In the genomic region with DNA sequence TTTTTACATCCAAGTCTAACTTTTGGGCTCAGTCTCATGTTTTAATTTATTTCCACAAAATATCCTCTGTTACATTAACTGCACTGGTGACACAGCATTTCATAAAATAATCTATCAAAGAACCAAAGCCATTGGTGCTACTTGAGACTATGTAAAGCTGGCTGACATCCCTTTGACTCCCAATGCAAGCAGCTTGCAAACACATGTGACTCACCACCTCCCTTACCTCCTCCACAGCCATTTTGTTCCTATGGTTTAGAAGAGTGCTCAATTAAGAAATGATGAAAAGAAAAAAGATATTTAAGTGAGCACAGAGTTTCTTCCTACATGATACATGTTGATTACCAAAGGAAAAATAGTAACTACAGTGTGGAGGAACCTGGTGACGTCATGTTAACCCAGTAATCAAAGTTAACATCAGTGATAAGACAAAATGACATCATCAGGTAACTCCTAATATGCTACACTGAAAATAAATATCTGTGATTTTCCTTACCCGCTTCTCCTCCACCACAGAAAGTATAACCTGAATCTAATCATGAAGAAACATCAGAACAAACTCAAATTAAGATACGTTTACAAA, we compare ENCODE assay signal across 2 cellular contexts.
TF ChIP-seq lines count a peak whose summit lies in the region.

No MANE protein-coding gene starts in this region.

TF ChIP-seq in HEK293, 187 proteins besides CTCF, POLR2A, EP300 and RAD21:
- TF ChIP-seq ATF2 (tag by site-specific recombination; IDR thresholded peaks at IDR 0.05; ENCODE audit: low read depth): peak; percentile 93
- TF ChIP-seq ZNF488 (tag by site-specific recombination; IDR thresholded peaks at IDR 0.05): no peak
- no peak for TF ChIP-seq TSHZ1 (tag by site-specific recombination; IDR thresholded peaks at IDR 0.05; ENCODE audit: borderline replicate concordance)
- TF ChIP-seq OVOL3 (tag by site-specific recombination; IDR thresholded peaks at IDR 0.05): no peak
- TF ChIP-seq SETDB1 (IDR thresholded peaks at IDR 0.05; ENCODE audit: insufficient read length, low read length): peak; percentile 18
- TF ChIP-seq ZBTB21 (tag by site-specific recombination; IDR thresholded peaks at IDR 0.05): 0 out of 2 replicates have a peak, but pooled peaks have one; percentile 33
- peak; percentile 76 for TF ChIP-seq ZNF629 (tag by site-specific recombination; IDR thresholded peaks at IDR 0.05)

TF ChIP-seq in H1, 55 proteins besides CTCF, POLR2A, EP300 and RAD21:
- TF ChIP-seq SIRT6 (IDR thresholded peaks at IDR 0.05; ENCODE audit: low read length): no peak
- TF ChIP-seq RBBP5 (IDR thresholded peaks at IDR 0.05; ENCODE audit: borderline replicate concordance, low read depth, low read length): no peak
- TF ChIP-seq, protein P1, sequence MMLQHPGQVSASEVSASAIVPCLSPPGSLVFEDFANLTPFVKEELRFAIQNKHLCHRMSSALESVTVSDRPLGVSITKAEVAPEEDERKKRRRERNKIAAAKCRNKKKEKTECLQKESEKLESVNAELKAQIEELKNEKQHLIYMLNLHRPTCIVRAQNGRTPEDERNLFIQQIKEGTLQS (IDR thresholded peaks at IDR 0.05; ENCODE audit: insufficient read depth, low read depth, low read length): no peak
- TF ChIP-seq PHF8 (conservative IDR thresholded peaks at IDR 0.05; ENCODE audit: low read depth, low read length): no peak
- TF ChIP-seq SP2 (IDR thresholded peaks at IDR 0.05; ENCODE audit: low read length): no peak
- no peak for TF ChIP-seq TAF7 (optimal IDR thresholded peaks at IDR 0.05; ENCODE audit: borderline replicate concordance, low read depth, low read length)
- TF ChIP-seq EZH2 (IDR thresholded peaks at IDR 0.05; ENCODE audit: low read depth, low read length, severe bottlenecking): no peak
- TF ChIP-seq TAF1 (IDR thresholded peaks at IDR 0.05; ENCODE audit: low read depth, low read length): no peak
- TF ChIP-seq, protein P2, sequence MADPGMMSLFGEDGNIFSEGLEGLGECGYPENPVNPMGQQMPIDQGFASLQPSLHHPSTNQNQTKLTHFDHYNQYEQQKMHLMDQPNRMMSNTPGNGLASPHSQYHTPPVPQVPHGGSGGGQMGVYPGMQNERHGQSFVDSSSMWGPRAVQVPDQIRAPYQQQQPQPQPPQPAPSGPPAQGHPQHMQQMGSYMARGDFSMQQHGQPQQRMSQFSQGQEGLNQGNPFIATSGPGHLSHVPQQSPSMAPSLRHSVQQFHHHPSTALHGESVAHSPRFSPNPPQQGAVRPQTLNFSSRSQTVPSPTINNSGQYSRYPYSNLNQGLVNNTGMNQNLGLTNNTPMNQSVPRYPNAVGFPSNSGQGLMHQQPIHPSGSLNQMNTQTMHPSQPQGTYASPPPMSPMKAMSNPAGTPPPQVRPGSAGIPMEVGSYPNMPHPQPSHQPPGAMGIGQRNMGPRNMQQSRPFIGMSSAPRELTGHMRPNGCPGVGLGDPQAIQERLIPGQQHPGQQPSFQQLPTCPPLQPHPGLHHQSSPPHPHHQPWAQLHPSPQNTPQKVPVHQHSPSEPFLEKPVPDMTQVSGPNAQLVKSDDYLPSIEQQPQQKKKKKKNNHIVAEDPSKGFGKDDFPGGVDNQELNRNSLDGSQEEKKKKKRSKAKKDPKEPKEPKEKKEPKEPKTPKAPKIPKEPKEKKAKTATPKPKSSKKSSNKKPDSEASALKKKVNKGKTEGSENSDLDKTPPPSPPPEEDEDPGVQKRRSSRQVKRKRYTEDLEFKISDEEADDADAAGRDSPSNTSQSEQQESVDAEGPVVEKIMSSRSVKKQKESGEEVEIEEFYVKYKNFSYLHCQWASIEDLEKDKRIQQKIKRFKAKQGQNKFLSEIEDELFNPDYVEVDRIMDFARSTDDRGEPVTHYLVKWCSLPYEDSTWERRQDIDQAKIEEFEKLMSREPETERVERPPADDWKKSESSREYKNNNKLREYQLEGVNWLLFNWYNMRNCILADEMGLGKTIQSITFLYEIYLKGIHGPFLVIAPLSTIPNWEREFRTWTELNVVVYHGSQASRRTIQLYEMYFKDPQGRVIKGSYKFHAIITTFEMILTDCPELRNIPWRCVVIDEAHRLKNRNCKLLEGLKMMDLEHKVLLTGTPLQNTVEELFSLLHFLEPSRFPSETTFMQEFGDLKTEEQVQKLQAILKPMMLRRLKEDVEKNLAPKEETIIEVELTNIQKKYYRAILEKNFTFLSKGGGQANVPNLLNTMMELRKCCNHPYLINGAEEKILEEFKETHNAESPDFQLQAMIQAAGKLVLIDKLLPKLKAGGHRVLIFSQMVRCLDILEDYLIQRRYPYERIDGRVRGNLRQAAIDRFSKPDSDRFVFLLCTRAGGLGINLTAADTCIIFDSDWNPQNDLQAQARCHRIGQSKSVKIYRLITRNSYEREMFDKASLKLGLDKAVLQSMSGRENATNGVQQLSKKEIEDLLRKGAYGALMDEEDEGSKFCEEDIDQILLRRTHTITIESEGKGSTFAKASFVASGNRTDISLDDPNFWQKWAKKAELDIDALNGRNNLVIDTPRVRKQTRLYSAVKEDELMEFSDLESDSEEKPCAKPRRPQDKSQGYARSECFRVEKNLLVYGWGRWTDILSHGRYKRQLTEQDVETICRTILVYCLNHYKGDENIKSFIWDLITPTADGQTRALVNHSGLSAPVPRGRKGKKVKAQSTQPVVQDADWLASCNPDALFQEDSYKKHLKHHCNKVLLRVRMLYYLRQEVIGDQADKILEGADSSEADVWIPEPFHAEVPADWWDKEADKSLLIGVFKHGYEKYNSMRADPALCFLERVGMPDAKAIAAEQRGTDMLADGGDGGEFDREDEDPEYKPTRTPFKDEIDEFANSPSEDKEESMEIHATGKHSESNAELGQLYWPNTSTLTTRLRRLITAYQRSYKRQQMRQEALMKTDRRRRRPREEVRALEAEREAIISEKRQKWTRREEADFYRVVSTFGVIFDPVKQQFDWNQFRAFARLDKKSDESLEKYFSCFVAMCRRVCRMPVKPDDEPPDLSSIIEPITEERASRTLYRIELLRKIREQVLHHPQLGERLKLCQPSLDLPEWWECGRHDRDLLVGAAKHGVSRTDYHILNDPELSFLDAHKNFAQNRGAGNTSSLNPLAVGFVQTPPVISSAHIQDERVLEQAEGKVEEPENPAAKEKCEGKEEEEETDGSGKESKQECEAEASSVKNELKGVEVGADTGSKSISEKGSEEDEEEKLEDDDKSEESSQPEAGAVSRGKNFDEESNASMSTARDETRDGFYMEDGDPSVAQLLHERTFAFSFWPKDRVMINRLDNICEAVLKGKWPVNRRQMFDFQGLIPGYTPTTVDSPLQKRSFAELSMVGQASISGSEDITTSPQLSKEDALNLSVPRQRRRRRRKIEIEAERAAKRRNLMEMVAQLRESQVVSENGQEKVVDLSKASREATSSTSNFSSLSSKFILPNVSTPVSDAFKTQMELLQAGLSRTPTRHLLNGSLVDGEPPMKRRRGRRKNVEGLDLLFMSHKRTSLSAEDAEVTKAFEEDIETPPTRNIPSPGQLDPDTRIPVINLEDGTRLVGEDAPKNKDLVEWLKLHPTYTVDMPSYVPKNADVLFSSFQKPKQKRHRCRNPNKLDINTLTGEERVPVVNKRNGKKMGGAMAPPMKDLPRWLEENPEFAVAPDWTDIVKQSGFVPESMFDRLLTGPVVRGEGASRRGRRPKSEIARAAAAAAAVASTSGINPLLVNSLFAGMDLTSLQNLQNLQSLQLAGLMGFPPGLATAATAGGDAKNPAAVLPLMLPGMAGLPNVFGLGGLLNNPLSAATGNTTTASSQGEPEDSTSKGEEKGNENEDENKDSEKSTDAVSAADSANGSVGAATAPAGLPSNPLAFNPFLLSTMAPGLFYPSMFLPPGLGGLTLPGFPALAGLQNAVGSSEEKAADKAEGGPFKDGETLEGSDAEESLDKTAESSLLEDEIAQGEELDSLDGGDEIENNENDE (IDR thresholded peaks at IDR 0.05; ENCODE audit: insufficient replicate concordance, low read length): no peak
- no peak for TF ChIP-seq SIN3A (conservative IDR thresholded peaks at IDR 0.05 in 1 of 2, IDR thresholded peaks at IDR 0.05 in 1 of 2; ENCODE audit: low read depth in 1 of 2, low read length in 2 of 2)
- no peak for TF ChIP-seq TBP (IDR thresholded peaks at IDR 0.05; ENCODE audit: low read depth, low read length)
